ENCODE assay signal across 9 cellular contexts in genomic region chr13:80339578-80339840, GRCh38. TPM values are rescaled to one million over a fixed set of nuclear protein-coding genes. Genes with fewer than 3 reads are reported as not detected.
DNase-seq lines count a peak whose midpoint lies in the region; ATAC-seq and TF ChIP-seq lines count a peak whose summit lies in the region.
"Had no signal": no experiment of that assay in that cellular context is flagged by ENCODE, and none has a peak within 500 bp of the region (broad histone marks: within the 10 kb centered on the region; RNA-seq: fewer than 3 reads in every experiment).

No MANE protein-coding gene starts in this region.

- H3K4me1 ChIP-seq in cardiac muscle cell (ENCODE audit: low read depth) (peaks cover 25% of the 10 kb centered on the region), lower lobe of right lung (peaks cover 43% of the 10 kb centered on the region), urinary bladder (ENCODE audit: insufficient read depth) (no peaks in the 10 kb centered on the region)

- intact Hi-C loops in Right ventricle myocardium inferior (cut with DNase I) (loop anchor here (2.0 to 5.0 kb wide), 3 partner anchors 312 to 703 kb away; no protein-coding TSS in a partner anchor), lower lobe of right lung (cut with DNase I) (loop anchor here (10.0 kb wide), 1 partner anchor 565 kb away; no protein-coding TSS in a partner anchor)

- H3K4me3 ChIP-seq in cardiac muscle cell = peak overlapping the region; percentile 98
- peak overlapping the region; percentile 73 to 97 for H3K4me3 ChIP-seq in cardiac fibroblast (replicated peaks in 1 of 2; ENCODE audit: low read depth in 2 of 2, low read length in 2 of 2)
- peak overlapping the region; percentile 73 for H3K4me3 ChIP-seq in lower lobe of right lung
- H3K4me3 ChIP-seq in urinary bladder (ENCODE audit: low read depth, low read length) = peak overlapping the region; percentile 89

- H3K9me3 ChIP-seq in cardiac muscle cell (ENCODE audit: low read depth) = no peaks in the 10 kb centered on the region
- no peaks in the 10 kb centered on the region for H3K9me3 ChIP-seq in lower lobe of right lung

- H3K27me3 ChIP-seq in cardiac muscle cell = no peaks in the 10 kb centered on the region
- no peaks in the 10 kb centered on the region for H3K27me3 ChIP-seq in lower lobe of right lung (ENCODE audit: low read depth)

- H3K36me3 ChIP-seq in cardiac muscle cell (peaks cover 15% of the 10 kb centered on the region), lower lobe of right lung (peaks cover 12% of the 10 kb centered on the region), urinary bladder (ENCODE audit: insufficient read depth) (no peaks in the 10 kb centered on the region)

- H3K27ac ChIP-seq in cardiac muscle cell (peak overlapping the region; percentile 99), lower lobe of right lung (peak overlapping the region; percentile 98), urinary bladder (ENCODE audit: low read depth) (peak overlapping the region; percentile 77)

- TF ChIP-seq CTCF in cardiac muscle cell (IDR thresholded peaks at IDR 0.05; ENCODE audit: low read depth, low read length) (no peak), cardiac fibroblast (IDR thresholded peaks at IDR 0.05; ENCODE audit: low read depth, low read length) (no peak), lower lobe of right lung (IDR thresholded peaks at IDR 0.05) (no peak)

- ATAC-seq in Right ventricle myocardium inferior (no peak), lower lobe of right lung (no peak), HG02884 (IDR thresholded peaks at IDR 0.05; ENCODE audit: unreplicated experiment) (no peak)

- DNase-seq in cardiac muscle cell (ENCODE audit: low read depth in 1 of 2, low spot score in 1 of 2) (no peak), Right ventricle myocardium inferior (ENCODE audit: missing footprints) (no peak), cardiac fibroblast (ENCODE audit: low read depth in 2 of 2) (peak in 1 of 2 donors; percentile 42), lower lobe of right lung (no peak), HuH-7 (ENCODE audit: low spot score) (no peak), cerebellar nuclear complex (lab: John Stamatoyannopoulos, UW) (no peak)
- DNase-seq: CD4-positive, alpha-beta T cell had no signal

- WGBS in urinary bladder = under 1% methylated on average over 4 of the region's 4 CpGs

RNA-seq across cellular contexts. Expression of gene SPRY2, which starts 1.4 kb away (rescaled TPM):
- total RNA-seq in cardiac muscle cell (67.8 and 73.1 TPM in 2 replicates), Right ventricle myocardium inferior (40.0 TPM), lower lobe of right lung (44.6 TPM), urinary bladder (34.9 TPM)
- polyA plus RNA-seq in cardiac muscle cell (132 and 142 TPM in 2 replicates), urinary bladder (54.5 TPM)
